8 cellular contexts compared by ENCODE assay signal in the genomic region with DNA sequence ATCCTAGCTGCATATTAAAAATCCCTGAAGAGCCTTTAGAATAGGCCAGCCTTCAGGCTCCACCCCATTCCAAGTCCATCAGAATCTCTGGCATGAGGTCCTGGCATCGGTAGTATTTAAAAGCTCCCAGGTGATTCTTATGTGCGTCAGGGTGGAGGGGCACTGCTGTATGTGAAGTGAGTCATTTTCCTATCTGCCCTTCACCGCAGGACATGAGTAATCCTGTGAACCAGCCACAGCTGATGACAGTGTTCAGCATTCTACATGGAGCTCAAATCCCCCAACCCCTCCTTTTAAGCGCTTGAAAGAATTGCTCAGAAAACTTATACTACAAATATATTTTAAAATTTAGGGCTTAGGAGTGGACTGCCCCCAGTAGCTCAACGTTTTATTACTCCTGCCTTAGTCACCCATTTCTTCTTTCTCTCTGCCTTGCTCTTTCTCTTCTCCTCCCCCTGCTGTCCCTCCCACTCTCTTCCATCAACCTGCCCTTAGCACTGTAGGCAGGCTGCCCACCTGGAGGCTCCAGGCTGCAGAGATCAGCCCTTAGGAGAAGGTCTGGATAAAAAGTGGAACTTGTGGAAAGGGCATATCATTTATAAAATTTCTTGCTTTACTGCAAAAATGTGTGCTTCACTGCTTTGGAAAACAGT.
A peak's percentile ranks its signal among the peaks of the same experiment; 100 is the strongest.
DNase-seq lines count a peak whose midpoint lies in the region; ATAC-seq and TF ChIP-seq lines count a peak whose summit lies in the region.

No MANE protein-coding gene starts in this region.

- DNase-seq in AG10803 (ENCODE audit: low read depth): peak; percentile 98
- DNase-seq in SW480 (ENCODE audit: low spot score): peak; percentile 96
- DNase-seq in brain pericyte (ENCODE audit: low read depth, low spot score): peak; percentile 26
- peak; percentile 98 for DNase-seq in renal cortical epithelial cell (ENCODE audit: low read depth)
- DNase-seq in cerebellar nuclear complex (lab: John Stamatoyannopoulos, UW): no peak
- no peak for DNase-seq in NCI-H1092 treated with DMSO at 0.1 percent for 48 hours (lab: John Stamatoyannopoulos, UW)

- TF ChIP-seq CTCF in AG10803 (conservative IDR thresholded peaks at IDR 0.05; ENCODE audit: low read length): 0 out of 2 replicates have a peak, but pooled peaks have one; percentile 8

- ATAC-seq in GM19351 (IDR thresholded peaks at IDR 0.05; ENCODE audit: unreplicated experiment): peak; percentile 100
- peak; percentile 98 for ATAC-seq in HG03159 (IDR thresholded peaks at IDR 0.05; ENCODE audit: unreplicated experiment)

- peak overlapping the region; percentile 38 for H3K4me3 ChIP-seq in AG10803 (ENCODE audit: low read length)

Comparison
In these comparisons a context has a peak if more than half of its experiments do, and no peak if none do; other contexts are left out.
1. DNase-seq: peak in AG10803 (single experiment), SW480 (single experiment), brain pericyte (single experiment) and renal cortical epithelial cell (single experiment); none in cerebellar nuclear complex (0 of 2) and NCI-H1092 treated with DMSO at 0.1 percent for 48 hours (single experiment).